In the genomic region with DNA sequence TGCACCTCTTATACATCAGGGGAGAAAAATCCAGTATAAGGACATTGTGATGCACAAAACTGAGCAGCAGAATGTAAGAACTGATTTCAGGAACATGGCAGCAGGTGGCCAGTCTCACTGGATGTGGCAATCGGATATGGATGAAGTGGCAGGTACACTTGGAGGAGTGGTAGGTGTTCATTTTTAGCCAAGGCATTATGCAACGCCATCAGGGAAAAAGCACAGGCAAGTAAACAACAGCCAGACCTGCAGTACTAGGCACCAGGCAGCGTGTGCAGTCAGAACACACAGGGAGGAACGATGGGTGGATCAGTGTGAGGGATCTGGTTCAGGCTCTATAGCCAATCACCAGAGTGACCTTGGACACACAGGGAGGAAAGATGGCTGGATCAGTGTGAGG, we compare ENCODE assay signal across 16 cellular contexts.
A peak's percentile ranks its signal among the peaks of the same experiment; 100 is the strongest.
DNase-seq lines count a peak whose midpoint lies in the region; ATAC-seq, FAIRE-seq and TF ChIP-seq lines count a peak whose summit lies in the region.
"Had no signal": no experiment of that assay in that cellular context is flagged by ENCODE, and none has a peak within 500 bp of the region (broad histone marks: within the 10 kb centered on the region; RNA-seq: fewer than 3 reads in every experiment).

No MANE protein-coding gene starts in this region.

- no peaks in the 10 kb centered on the region for H3K27me3 Mint-ChIP-seq in Caco-2 (ENCODE audit: insufficient read depth, unreplicated experiment)
- H3K27me3 Mint-ChIP-seq in neural crest cell (ENCODE audit: low read depth), result no peaks in the 10 kb centered on the region

- H3K4me1 ChIP-seq in Caco-2, result peaks cover 17% of the 10 kb centered on the region
- H3K4me1 ChIP-seq in MM.1S (ENCODE audit: low read length), result no peaks in the 10 kb centered on the region
- H3K4me1 ChIP-seq: adrenal gland had no signal

- H3K36me3 Mint-ChIP-seq in Caco-2 (ENCODE audit: insufficient read depth, unreplicated experiment) (no peaks in the 10 kb centered on the region), neural crest cell (ENCODE audit: low read depth) (no peaks in the 10 kb centered on the region)
- H3K36me3 Mint-ChIP-seq: immature natural killer cell had no signal

- H3K27ac Mint-ChIP-seq in Caco-2 (ENCODE audit: unreplicated experiment) (peak overlapping the region; percentile 75), neural crest cell (ENCODE audit: unreplicated experiment) (peak overlapping the region; percentile 66)
- H3K27ac Mint-ChIP-seq: activated CD8-positive, alpha-beta T cell treated with anti-CD3 and anti-CD28 coated beads for 36 hours; CD4-positive, alpha-beta T cell; immature natural killer cell had no signal

- ATAC-seq in GM18520 (IDR thresholded peaks at IDR 0.05; ENCODE audit: unreplicated experiment) (no peak), HG02885 (IDR thresholded peaks at IDR 0.05; ENCODE audit: poor library complexity, unreplicated experiment) (no peak)
- ATAC-seq: HCT116 had no signal

- H4K20me1 ChIP-seq in MM.1S (ENCODE audit: insufficient read depth, low read length), result no peaks in the 10 kb centered on the region

- H3K27ac ChIP-seq in MM.1S (ENCODE audit: low read length), result no peak overlapping the region
- H3K27ac ChIP-seq: adrenal gland, cardiac muscle cell, epithelial cell of prostate had no signal

- H3K4me3 Mint-ChIP-seq in Caco-2 (ENCODE audit: unreplicated experiment) (no peak overlapping the region), neural crest cell (no peak overlapping the region)
- H3K4me3 Mint-ChIP-seq: activated CD8-positive, alpha-beta T cell treated with anti-CD3 and anti-CD28 coated beads for 36 hours; CD4-positive, alpha-beta T cell; immature natural killer cell had no signal

- no peak for FAIRE-seq in bronchial epithelial cell (lab: Jason Lieb, UNC)

- H3K9ac ChIP-seq in MM.1S (ENCODE audit: low read length), result no peak overlapping the region

- no peak overlapping the region for H3K4me2 ChIP-seq in MM.1S (ENCODE audit: low read depth, low read length)

- peaks cover 7% of the 10 kb centered on the region for H3K4me1 Mint-ChIP-seq in Caco-2 (ENCODE audit: low read depth, unreplicated experiment)
- H3K4me1 Mint-ChIP-seq in neural crest cell, result peaks cover 21% of the 10 kb centered on the region
- H3K4me1 Mint-ChIP-seq: immature natural killer cell had no signal

- DNase-seq in Caco-2 (no peak), MM.1S (no peak), bronchial epithelial cell (ENCODE audit: low read depth) (peak; percentile 39), neural crest cell (ENCODE audit: low read depth, low spot score) (no peak)
- no peak for DNase-seq in activated CD4-positive, CD25-positive, alpha-beta regulatory T cell (lab: John Stamatoyannopoulos, UW)
- DNase-seq: activated CD8-positive, alpha-beta T cell treated with anti-CD3 and anti-CD28 coated beads for 36 hours; activated gamma-delta T cell treated with Interleukin-2 at 50 U/mL for 16 hours; adrenal gland; CD4-positive, alpha-beta T cell; GDM1; immature natural killer cell had no signal

- H3K36me3 ChIP-seq in Caco-2 (ENCODE audit: control insufficient read depth, insufficient read depth, low read length) (no peaks in the 10 kb centered on the region), MM.1S (replicated peaks; ENCODE audit: insufficient read depth, low read length) (no peaks in the 10 kb centered on the region), bronchial epithelial cell (ENCODE audit: control insufficient read depth, insufficient read depth, low read length) (no peaks in the 10 kb centered on the region)
- H3K36me3 ChIP-seq: adrenal gland, cardiac muscle cell had no signal

- no peaks in the 10 kb centered on the region for H3K79me2 ChIP-seq in MM.1S (ENCODE audit: low read length)

- H3F3A ChIP-seq in MM.1S (ENCODE audit: insufficient read depth, low read length), result no peaks in the 10 kb centered on the region

- H3K9me3 ChIP-seq in Caco-2 (no peaks in the 10 kb centered on the region), MM.1S (replicated peaks; ENCODE audit: insufficient read depth, low read length) (no peaks in the 10 kb centered on the region)
- H3K9me3 ChIP-seq: adrenal gland had no signal

- no peak for TF ChIP-seq CTCF in Caco-2 (IDR thresholded peaks at IDR 0.05; ENCODE audit: insufficient read depth in 1 of 2, low read depth in 1 of 2, low read length in 1 of 2, severe bottlenecking in 1 of 2, unreplicated experiment in 1 of 2)
- no peak for TF ChIP-seq CTCF in MM.1S (IDR thresholded peaks at IDR 0.05; ENCODE audit: low read length)
- TF ChIP-seq CTCF in bronchial epithelial cell (IDR thresholded peaks at IDR 0.05; ENCODE audit: insufficient read depth, low read length, severe bottlenecking), result no peak
- no peak for TF ChIP-seq CTCF in neural crest cell (conservative IDR thresholded peaks at IDR 0.05)

- intact Hi-C loops in Caco-2 (cut with micrococcal nuclease; ENCODE audit: unreplicated experiment), result loop anchor here (2.0 to 10.0 kb wide), 5 partner anchors 107 to 677 kb away; no protein-coding TSS in a partner anchor

- BruUV-seq in Caco-2 (replicated peaks; lab: Mats Ljungman, UMichigan), result no TSS peak

- POLR2A ChIA-PET in Caco-2 (lab: Charles Lee), result no interaction called here

- CTCF ChIA-PET in Caco-2 (lab: Charles Lee), result interaction anchor here (1.1 kb wide), 1 partner anchor 812 kb away, joined by 3 read pairs; no protein-coding TSS in a partner anchor

- no peak overlapping the region for H3K4me3 ChIP-seq in Caco-2 (ENCODE audit: low read depth, low read length)
- H3K4me3 ChIP-seq in MM.1S (ENCODE audit: low read length), result no peak overlapping the region
- H3K4me3 ChIP-seq in bronchial epithelial cell (ENCODE audit: low read depth, low read length), result no peak overlapping the region
- H3K4me3 ChIP-seq: adrenal gland, cardiac muscle cell had no signal

- no peaks in the 10 kb centered on the region for H3K9me2 ChIP-seq in MM.1S (replicated peaks; ENCODE audit: insufficient read depth, low read length)

- 0 out of 2 replicates have a peak overlapping the region, but pooled peaks have one; percentile 20 for H2AFZ ChIP-seq in MM.1S (ENCODE audit: low read length)

- no peaks in the 10 kb centered on the region for H3K27me3 ChIP-seq in Caco-2 (replicated peaks; ENCODE audit: control insufficient read depth, insufficient read depth, low read length)
- no peaks in the 10 kb centered on the region for H3K27me3 ChIP-seq in MM.1S (replicated peaks; ENCODE audit: insufficient read depth, low read length)
- no peaks in the 10 kb centered on the region for H3K27me3 ChIP-seq in bronchial epithelial cell (ENCODE audit: control insufficient read depth, insufficient read depth, low read length)
- H3K27me3 ChIP-seq: adrenal gland, cardiac muscle cell had no signal

- H3K9me3 Mint-ChIP-seq in Caco-2 (ENCODE audit: unreplicated experiment) (no peaks in the 10 kb centered on the region), neural crest cell (no peaks in the 10 kb centered on the region)
- H3K9me3 Mint-ChIP-seq: activated CD8-positive, alpha-beta T cell treated with anti-CD3 and anti-CD28 coated beads for 36 hours; CD4-positive, alpha-beta T cell; immature natural killer cell had no signal
